In genomic region chr12:42255221-42255874, GRCh38 we compare ENCODE assay signal across 31 cellular contexts. TPM values are rescaled to one million over a fixed set of nuclear protein-coding genes. Genes with fewer than 3 reads are reported as not detected.
DNase-seq lines count a peak whose midpoint lies in the region; ATAC-seq and TF ChIP-seq lines count a peak whose summit lies in the region.
"Had no signal": no experiment of that assay in that cellular context is flagged by ENCODE, and none has a peak within 500 bp of the region (broad histone marks: within the 10 kb centered on the region; RNA-seq: fewer than 3 reads in every experiment).

No MANE protein-coding gene starts in this region.

- DNase-seq in activated naive CD4-positive, alpha-beta T cell treated with anti-CD3 and anti-CD28 coated beads, Interleukin-2, amount 50 U/mL, for 72 hours (ENCODE audit: low spot score in 2 of 2), result no peak
- DNase-seq in activated naive CD4-positive, alpha-beta T cell treated with anti-CD3 and anti-CD28 coated beads, Interleukin-2, amount 10 ng/mL, durations not matched to agents 7 days and 5 days, result no peak
- DNase-seq in epithelial cell of esophagus (ENCODE audit: low read depth), result peak; percentile 28
- no peak for DNase-seq in stimulated activated naive CD8-positive, alpha-beta T cell treated with anti-CD3 and anti-CD28 coated beads, Interleukin-15, amount 100 ng/mL, for 72 hours
- no peak for DNase-seq in kidney glomerular epithelial cell (lab: John Stamatoyannopoulos, UW)
- DNase-seq in EL, result no peak
- DNase-seq: activated CD4-positive, alpha-beta T cell treated with anti-CD3 and anti-CD28 coated beads, Interleukin-2, amount 10 ng/mL, durations not matched to agents 7 days and 5 days; activated gamma-delta T cell treated with Interleukin-2 at 50 U/mL for 16 hours; activated naive CD8-positive, alpha-beta T cell treated with anti-CD3 and anti-CD28 coated beads, Interleukin-2, amount 50 U/mL, for 24 hours; activated T-cell treated with anti-CD3 and anti-CD28 coated beads, Interleukin-2, amount 50 U/mL, for 24 hours; CD4-positive, alpha-beta memory T cell; esophagus squamous epithelium; HCEC 1CT; heart right ventricle; IMR-90; lower lobe of right lung; NCI-H146; NCI-H446 treated with DMSO at 0.1 percent for 48 hours; NCI-H774; nephron progenitor cell; stimulated activated CD4-positive, alpha-beta T cell treated with anti-CD3 and anti-CD28 coated beads, Interleukin-15, amount 100 ng/mL, for 24 hours; T-cell; testis had no signal

- peak; percentile 34 to 57 for ATAC-seq in activated naive CD4-positive, alpha-beta T cell treated with anti-CD3 and anti-CD28 coated beads, Interleukin-2, amount 50 U/mL, for 72 hours
- peak; percentile 53 for ATAC-seq in stimulated activated naive CD8-positive, alpha-beta T cell treated with anti-CD3 and anti-CD28 coated beads, Interleukin-15, amount 100 ng/mL, for 72 hours
- ATAC-seq in HG02623 (IDR thresholded peaks at IDR 0.05; ENCODE audit: unreplicated experiment), result no peak
- ATAC-seq: activated naive CD8-positive, alpha-beta T cell treated with anti-CD3 and anti-CD28 coated beads, Interleukin-2, amount 50 U/mL, for 24 hours; heart right ventricle; lower lobe of right lung; stimulated activated memory B cell treated with anti-CD40 and anti-IgM and Interleukin-4, amounts not matched to agents 10 μg/mL and 1 μg/mL and 100 μg/mL, for 72 hours; T-cell; WTC11 had no signal

- H3K9me3 Mint-ChIP-seq in activated naive CD4-positive, alpha-beta T cell treated with anti-CD3 and anti-CD28 coated beads, Interleukin-2, amount 50 U/mL, for 72 hours, result peaks cover 8 to 25% of the 10 kb centered on the region in 2 donors
- peaks cover 1% of the 10 kb centered on the region for H3K9me3 Mint-ChIP-seq in activated naive CD4-positive, alpha-beta T cell treated with anti-CD3 and anti-CD28 coated beads, Interleukin-2, amount 10 ng/mL, durations not matched to agents 7 days and 5 days
- H3K9me3 Mint-ChIP-seq in stimulated activated naive CD8-positive, alpha-beta T cell treated with anti-CD3 and anti-CD28 coated beads, Interleukin-15, amount 100 ng/mL, for 72 hours, result peaks cover 5 to 7% of the 10 kb centered on the region in 2 donors
- H3K9me3 Mint-ChIP-seq: activated CD4-positive, alpha-beta T cell treated with anti-CD3 and anti-CD28 coated beads, Interleukin-2, amount 10 ng/mL, durations not matched to agents 7 days and 5 days; central memory CD8-positive, alpha-beta T cell; dendritic cell treated with granulocyte-macrophage colony-stimulating factor and Interleukin-4, amounts not matched to agents 40 ng/mL and 50 ng/mL, for 4 days had no signal

- no peak overlapping the region for H2AFZ ChIP-seq in Loucy (ENCODE audit: low read length)

- H3K36me3 Mint-ChIP-seq in activated naive CD4-positive, alpha-beta T cell treated with anti-CD3 and anti-CD28 coated beads, Interleukin-2, amount 50 U/mL, for 72 hours, result peaks cover 15 to 16% of the 10 kb centered on the region in 2 donors
- H3K36me3 Mint-ChIP-seq in activated naive CD4-positive, alpha-beta T cell treated with anti-CD3 and anti-CD28 coated beads, Interleukin-2, amount 10 ng/mL, durations not matched to agents 7 days and 5 days, result no peaks in the 10 kb centered on the region
- H3K36me3 Mint-ChIP-seq: CD4-positive, alpha-beta memory T cell; WTC11 had no signal

- CTCF ChIA-PET in activated naive CD4-positive, alpha-beta T cell treated with anti-CD3 and anti-CD28 coated beads, Interleukin-2, amount 10 ng/mL, durations not matched to agents 7 days and 5 days (lab: Charles Lee), result no interaction called here

- no peak overlapping the region for H3K4me2 ChIP-seq in Loucy (ENCODE audit: low read depth, low read length, poor library complexity, severe bottlenecking)

- H3K4me1 Mint-ChIP-seq in activated naive CD4-positive, alpha-beta T cell treated with anti-CD3 and anti-CD28 coated beads, Interleukin-2, amount 10 ng/mL, durations not matched to agents 7 days and 5 days, result no peaks in the 10 kb centered on the region
- H3K4me1 Mint-ChIP-seq in stimulated activated naive CD8-positive, alpha-beta T cell treated with anti-CD3 and anti-CD28 coated beads, Interleukin-15, amount 100 ng/mL, for 72 hours, result peaks cover 7% of the 10 kb centered on the region
- H3K4me1 Mint-ChIP-seq: activated CD4-positive, alpha-beta T cell treated with anti-CD3 and anti-CD28 coated beads, Interleukin-2, amount 10 ng/mL, durations not matched to agents 7 days and 5 days; CD4-positive, alpha-beta memory T cell; central memory CD8-positive, alpha-beta T cell; nephron progenitor cell; stimulated activated memory B cell treated with anti-CD40 and anti-IgM and Interleukin-4, amounts not matched to agents 10 μg/mL and 1 μg/mL and 100 μg/mL, for 72 hours; T-cell; WTC11 had no signal

- no peak overlapping the region for H3K27ac Mint-ChIP-seq in activated naive CD4-positive, alpha-beta T cell treated with anti-CD3 and anti-CD28 coated beads, Interleukin-2, amount 50 U/mL, for 72 hours
- H3K27ac Mint-ChIP-seq in activated naive CD4-positive, alpha-beta T cell treated with anti-CD3 and anti-CD28 coated beads, Interleukin-2, amount 10 ng/mL, durations not matched to agents 7 days and 5 days, result no peak overlapping the region
- H3K27ac Mint-ChIP-seq in stimulated activated naive CD8-positive, alpha-beta T cell treated with anti-CD3 and anti-CD28 coated beads, Interleukin-15, amount 100 ng/mL, for 72 hours, result peak overlapping the region in 1 of 2 donors; percentile 59
- H3K27ac Mint-ChIP-seq: activated CD4-positive, alpha-beta T cell treated with anti-CD3 and anti-CD28 coated beads, Interleukin-2, amount 10 ng/mL, durations not matched to agents 7 days and 5 days; activated naive CD8-positive, alpha-beta T cell treated with anti-CD3 and anti-CD28 coated beads, Interleukin-2, amount 50 U/mL, for 24 hours; activated T-cell treated with anti-CD3 and anti-CD28 coated beads, Interleukin-2, amount 50 U/mL, for 24 hours; CD4-positive, alpha-beta memory T cell; dendritic cell treated with granulocyte-macrophage colony-stimulating factor and Interleukin-4, amounts not matched to agents 40 ng/mL and 50 ng/mL, for 4 days; nephron progenitor cell; stimulated activated memory B cell treated with anti-CD40 and anti-IgM and Interleukin-4, amounts not matched to agents 10 μg/mL and 1 μg/mL and 100 μg/mL, for 72 hours; T-cell; WTC11 had no signal

- no peaks in the 10 kb centered on the region for H3K36me3 ChIP-seq in Loucy (ENCODE audit: insufficient read depth, low read length)
- H3K36me3 ChIP-seq: esophagus squamous epithelium, heart right ventricle, lower lobe of right lung, SJCRH30 had no signal

- no peaks in the 10 kb centered on the region for H3F3A ChIP-seq in Loucy (ENCODE audit: low read depth)

- no peaks in the 10 kb centered on the region for H4K20me1 ChIP-seq in Loucy (ENCODE audit: insufficient read depth, low read length, poor library complexity, severe bottlenecking)

- H3K4me3 Mint-ChIP-seq in activated naive CD4-positive, alpha-beta T cell treated with anti-CD3 and anti-CD28 coated beads, Interleukin-2, amount 10 ng/mL, durations not matched to agents 7 days and 5 days, result no peak overlapping the region
- no peak overlapping the region for H3K4me3 Mint-ChIP-seq in stimulated activated naive CD8-positive, alpha-beta T cell treated with anti-CD3 and anti-CD28 coated beads, Interleukin-15, amount 100 ng/mL, for 72 hours
- H3K4me3 Mint-ChIP-seq: activated CD4-positive, alpha-beta T cell treated with anti-CD3 and anti-CD28 coated beads, Interleukin-2, amount 10 ng/mL, durations not matched to agents 7 days and 5 days; activated naive CD8-positive, alpha-beta T cell treated with anti-CD3 and anti-CD28 coated beads, Interleukin-2, amount 50 U/mL, for 24 hours; activated T-cell treated with anti-CD3 and anti-CD28 coated beads, Interleukin-2, amount 50 U/mL, for 24 hours; CD4-positive, alpha-beta memory T cell; central memory CD8-positive, alpha-beta T cell; dendritic cell treated with granulocyte-macrophage colony-stimulating factor and Interleukin-4, amounts not matched to agents 40 ng/mL and 50 ng/mL, for 4 days; nephron progenitor cell; stimulated activated memory B cell treated with anti-CD40 and anti-IgM and Interleukin-4, amounts not matched to agents 10 μg/mL and 1 μg/mL and 100 μg/mL, for 72 hours; T-cell; WTC11 had no signal

- no peaks in the 10 kb centered on the region for H3K27me3 Mint-ChIP-seq in activated naive CD4-positive, alpha-beta T cell treated with anti-CD3 and anti-CD28 coated beads, Interleukin-2, amount 10 ng/mL, durations not matched to agents 7 days and 5 days
- no peaks in the 10 kb centered on the region for H3K27me3 Mint-ChIP-seq in stimulated activated naive CD8-positive, alpha-beta T cell treated with anti-CD3 and anti-CD28 coated beads, Interleukin-15, amount 100 ng/mL, for 72 hours
- H3K27me3 Mint-ChIP-seq: activated T-cell treated with anti-CD3 and anti-CD28 coated beads, Interleukin-2, amount 50 U/mL, for 24 hours; CD4-positive, alpha-beta memory T cell; central memory CD8-positive, alpha-beta T cell; dendritic cell treated with granulocyte-macrophage colony-stimulating factor and Interleukin-4, amounts not matched to agents 40 ng/mL and 50 ng/mL, for 4 days had no signal

- H3K4me1 ChIP-seq in Loucy (ENCODE audit: insufficient read depth, low read length, poor library complexity, severe bottlenecking), result no peaks in the 10 kb centered on the region
- H3K4me1 ChIP-seq: heart right ventricle, lower lobe of right lung, SJCRH30, testis had no signal

- H3K9ac ChIP-seq in Loucy (ENCODE audit: low read depth, low read length, poor library complexity, severe bottlenecking), result no peak overlapping the region

- no peaks in the 10 kb centered on the region for H3K9me3 ChIP-seq in Loucy (ENCODE audit: insufficient read depth, low read depth, low read length)
- H3K9me3 ChIP-seq: esophagus squamous epithelium, lower lobe of right lung, SJCRH30, testis had no signal

- TF ChIP-seq CTCF in Loucy (conservative IDR thresholded peaks at IDR 0.05; ENCODE audit: low read length) (0 out of 2 replicates have a peak, but pooled peaks have one; percentile 13), epithelial cell of esophagus (IDR thresholded peaks at IDR 0.05; ENCODE audit: insufficient read depth, low read depth, low read length, missing control alignments) (no peak)

- no peaks in the 10 kb centered on the region for H3K9me2 ChIP-seq in Loucy (replicated peaks; ENCODE audit: low read depth, low read length)

- H3K27me3 ChIP-seq in Loucy (ENCODE audit: insufficient read depth, low read length, poor library complexity, severe bottlenecking), result no peaks in the 10 kb centered on the region
- H3K27me3 ChIP-seq: esophagus squamous epithelium, heart right ventricle, SJCRH30, testis had no signal

- H3K4me3 ChIP-seq in Loucy (ENCODE audit: low read length, poor library complexity, severe bottlenecking) (no peak overlapping the region), epithelial cell of esophagus (ENCODE audit: low read length) (no peak overlapping the region)
- H3K4me3 ChIP-seq: esophagus squamous epithelium, GM12878, heart right ventricle, lower lobe of right lung, SJCRH30, testis had no signal

- no peaks in the 10 kb centered on the region for H3K79me2 ChIP-seq in Loucy (ENCODE audit: insufficient read depth, low read length)

RNA-seq across cellular contexts. Expression of gene YAF2, which starts 17.3 kb away (rescaled TPM):
- 10 to 100 TPM; 28.2 to 53.6 TPM for total RNA-seq in activated naive CD4-positive, alpha-beta T cell treated with anti-CD3 and anti-CD28 coated beads, Interleukin-2, amount 50 U/mL, for 72 hours
